ENCODE assay signal across 9 cellular contexts in genomic region chr1:18923721-18924610, GRCh38. TPM values are rescaled to one million over a fixed set of nuclear protein-coding genes. Genes with fewer than 3 reads are reported as not detected.
DNase-seq lines count a peak whose midpoint lies in the region; ATAC-seq, FAIRE-seq and TF ChIP-seq lines count a peak whose summit lies in the region.
"Had no signal": no experiment of that assay in that cellular context is flagged by ENCODE, and none has a peak within 500 bp of the region (broad histone marks: within the 10 kb centered on the region; RNA-seq: fewer than 3 reads in every experiment).

No MANE protein-coding gene starts in this region.

- no peaks in the 10 kb centered on the region for H3K9me3 ChIP-seq in A549
- no peaks in the 10 kb centered on the region for H3K9me3 ChIP-seq in adipocyte (ENCODE audit: control insufficient read depth, low read length)
- no peaks in the 10 kb centered on the region for H3K9me3 ChIP-seq in lower lobe of right lung

- no peaks in the 10 kb centered on the region for H3K27me3 ChIP-seq in adipocyte (replicated peaks; ENCODE audit: control insufficient read depth, insufficient read depth, low read length)
- H3K27me3 ChIP-seq in lower lobe of right lung (ENCODE audit: low read depth) = no peaks in the 10 kb centered on the region

- CTCF ChIA-PET in A549 (lab: Yijun Ruan, JAX) = interaction anchor here (0.9 to 8.8 kb wide), 6 partner anchors 11 to 173 kb away, joined by 3 to 77 read pairs (median 6); no protein-coding TSS in a partner anchor

- H3K4me1 Mint-ChIP-seq in IgD-negative memory B cell = peaks cover 19 to 31% (median 30%) of the 10 kb centered on the region in 3 donors

- TF ChIP-seq EP300 in A549 (IDR thresholded peaks at IDR 0.05) = no peak

- peak overlapping the region; percentile 83 for H3K4me2 ChIP-seq in A549
- H3K4me2 ChIP-seq: KMS-11 had no signal

- WGBS in A549 (ENCODE audit: missing lambda C conversion rate) = 58% methylated on average over 11 of the region's 21 CpGs

- POLR2A ChIA-PET in A549 (lab: Yijun Ruan, JAX) = no interaction called here

- no peak for DNase-seq in A549 (ENCODE audit: low read depth in 1 of 2, low spot score in 1 of 2)
- DNase-seq in adipocyte (ENCODE audit: low read depth) = peak; percentile 73
- no peak for DNase-seq in lower lobe of right lung
- DNase-seq in stimulated activated CD8-positive, alpha-beta memory T cell treated with anti-CD3 and anti-CD28 coated beads, Interleukin-4, amount 100 ng/mL, for 48 hours = no peak
- no peak for DNase-seq in NCI-H526 treated with DMSO at 0.1 percent for 48 hours (lab: John Stamatoyannopoulos, UW)

- H3K4me3 Mint-ChIP-seq in IgD-negative memory B cell = peak overlapping the region in 3 of 4 donors; percentile 27 to 51 (median 40)

- FAIRE-seq in A549 (lab: Jason Lieb, UNC) = no peak

- H3K36me3 Mint-ChIP-seq in IgD-negative memory B cell = peaks cover 2% of the 10 kb centered on the region

- peak overlapping the region in 1 of 3 donors; percentile 20 for H3K27ac Mint-ChIP-seq in IgD-negative memory B cell

- no peak overlapping the region for H3K4me3 ChIP-seq in A549
- no peak overlapping the region for H3K4me3 ChIP-seq in adipocyte (ENCODE audit: low read length)
- H3K4me3 ChIP-seq in lower lobe of right lung = no peak overlapping the region

- no peak for TF ChIP-seq RAD21 in A549 (conservative IDR thresholded peaks at IDR 0.05 in 1 of 2, IDR thresholded peaks at IDR 0.05 in 1 of 2)

- H3K9ac ChIP-seq in adipocyte (ENCODE audit: low read length) = no peak overlapping the region
- H3K9ac ChIP-seq: KMS-11 had no signal

- ATAC-seq in A549 = no peak
- ATAC-seq in lower lobe of right lung = no peak
- ATAC-seq in GM21619 (IDR thresholded peaks at IDR 0.05; ENCODE audit: unreplicated experiment) = no peak
- ATAC-seq in GM18861 (IDR thresholded peaks at IDR 0.05; ENCODE audit: unreplicated experiment) = no peak

- H3K9me3 Mint-ChIP-seq in IgD-negative memory B cell = no peaks in the 10 kb centered on the region

- TF ChIP-seq CTCF in A549 (IDR thresholded peaks at IDR 0.05) (no peak), lower lobe of right lung (IDR thresholded peaks at IDR 0.05) (no peak)

- no peak for TF ChIP-seq POLR2A in A549 (IDR thresholded peaks at IDR 0.05; ENCODE audit: low read length)

- intact Hi-C loops in lower lobe of right lung (cut with DNase I) = no loop called here

- H3K4me1 ChIP-seq in A549 = peaks cover 75% of the 10 kb centered on the region
- H3K4me1 ChIP-seq in adipocyte (ENCODE audit: control insufficient read depth, insufficient read depth, low read length) = peaks cover 53% of the 10 kb centered on the region
- H3K4me1 ChIP-seq in lower lobe of right lung = peaks cover 70% of the 10 kb centered on the region

- H3K36me3 ChIP-seq in adipocyte (ENCODE audit: control insufficient read depth, insufficient read depth, low read length, severe bottlenecking) (no peaks in the 10 kb centered on the region), lower lobe of right lung (peaks cover 15% of the 10 kb centered on the region)

- H3K27me3 Mint-ChIP-seq in IgD-negative memory B cell = no peaks in the 10 kb centered on the region

- H3K27ac ChIP-seq in A549 = peak overlapping the region; percentile 89 to 94
- H3K27ac ChIP-seq in lower lobe of right lung = peak overlapping the region; percentile 78
- H3K27ac ChIP-seq: KMS-11 had no signal

TF ChIP-seq in A549, 52 proteins besides CTCF, POLR2A, EP300 and RAD21:
- TF ChIP-seq RARB (CRISPR knock-in tag; IDR thresholded peaks at IDR 0.05) (no peak), NPAS2 (CRISPR knock-in tag; IDR thresholded peaks at IDR 0.05; ENCODE audit: borderline replicate concordance) (no peak), MAX (IDR thresholded peaks at IDR 0.05) (no peak), EHMT2 (IDR thresholded peaks at IDR 0.05; ENCODE audit: low read depth) (no peak)
TF ChIP-seq in A549: peak in this region for 0.

RNA-seq across cellular contexts. Expression of gene ALDH4A1, which starts 21.6 kb away (rescaled TPM):
- polyA plus RNA-seq in A549 (2011; rRNA removed) = 9.4 and 9.7 TPM in 2 replicates
- polyA plus RNA-seq in A549 (2012; cell fraction: cytosol; rRNA removed) = 17.8 and 20.9 TPM in 2 replicates
- polyA plus RNA-seq in A549 (2012; cell fraction: nucleus; rRNA removed) = 44.6 and 47.4 TPM in 2 replicates
- 14.7 to 17.1 TPM (median 15.4 TPM) in 3 replicates for polyA plus RNA-seq in A549 (2017; fragmentation: RNase III; extraction: RNeasy Plus Mini Kit Qiagen cat#74134 plus additional on column Dnase treatment)
- 12.0 and 13.4 TPM in 2 replicates for polyA minus RNA-seq in A549 (2011; rRNA and poly(A)+ RNA removed)
- 2.8 TPM for polyA plus RNA-seq in IgD-negative memory B cell
- 11.7 TPM for total RNA-seq in lower lobe of right lung

RNA-seq across cellular contexts. Expression of gene IFFO2, which starts 32.5 kb away (rescaled TPM):
- polyA plus RNA-seq in A549 (2011; rRNA removed) (23.0 and 24.3 TPM in 2 replicates), A549 (2017; fragmentation: RNase III; extraction: RNeasy Plus Mini Kit Qiagen cat#74134 plus additional on column Dnase treatment) (50.1 to 57.5 TPM (median 53.9 TPM) in 3 replicates), IgD-negative memory B cell (1.5 TPM)
- 43.9 and 44.0 TPM in 2 replicates for polyA plus RNA-seq in A549 (2012; cell fraction: cytosol; rRNA removed)
- polyA plus RNA-seq in A549 (2012; cell fraction: nucleus; rRNA removed) = 93.7 and 96.0 TPM in 2 replicates
- polyA minus RNA-seq in A549 (2011; rRNA and poly(A)+ RNA removed) = 24.2 and 31.1 TPM in 2 replicates
- 9.8 TPM for total RNA-seq in lower lobe of right lung
